ENCODE assay signal across 13 cellular contexts in genomic region chr11:86021390-86021789, GRCh38. TPM values are rescaled to one million over a fixed set of nuclear protein-coding genes. Genes with fewer than 3 reads are reported as not detected.
DNase-seq lines count a peak whose midpoint lies in the region; ATAC-seq, FAIRE-seq and TF ChIP-seq lines count a peak whose summit lies in the region.
"Had no signal": no experiment of that assay in that cellular context is flagged by ENCODE, and none has a peak within 500 bp of the region (broad histone marks: within the 10 kb centered on the region; RNA-seq: fewer than 3 reads in every experiment).

No MANE protein-coding gene starts in this region.

- no peaks in the 10 kb centered on the region for H3K27me3 Mint-ChIP-seq in glutamatergic neuron (ENCODE audit: unreplicated experiment)

- intact Hi-C loops in left lung (cut with DNase I) = no loop called here
- intact Hi-C loops in posterior cingulate gyrus (cut with DNase I) = no loop called here

- no peak overlapping the region for H3K4me3 Mint-ChIP-seq in glutamatergic neuron (ENCODE audit: unreplicated experiment)

- H3K27me3 ChIP-seq in left lung = no peaks in the 10 kb centered on the region
- H3K27me3 ChIP-seq: right lobe of liver had no signal

- peak; percentile 55 for ATAC-seq in GM21723 (IDR thresholded peaks at IDR 0.05; ENCODE audit: unreplicated experiment)
- ATAC-seq in left lung = peak; percentile 17
- ATAC-seq in HG03045 (IDR thresholded peaks at IDR 0.05; ENCODE audit: unreplicated experiment) = no peak
- ATAC-seq: mucosa of descending colon had no signal

- H3K9me3 ChIP-seq in left lung = no peaks in the 10 kb centered on the region
- H3K9me3 ChIP-seq: mucosa of descending colon, right lobe of liver had no signal

- TF ChIP-seq CTCF in left lung (IDR thresholded peaks at IDR 0.05) = no peak
- TF ChIP-seq CTCF in glutamatergic neuron (IDR thresholded peaks at IDR 0.05; ENCODE audit: partially characterized antibody, unreplicated experiment) = no peak

- no peak for DNase-seq in GM12892 (ENCODE audit: insufficient read length)
- DNase-seq in OCI-M1 (lab: John Stamatoyannopoulos, UW) = peak; percentile 98
- DNase-seq in left lung = no peak
- DNase-seq in NCI-H1417 treated with DMSO at 0.1 percent for 48 hours (lab: John Stamatoyannopoulos, UW) = no peak
- DNase-seq in glutamatergic neuron = no peak
- no peak for DNase-seq in posterior cingulate gyrus
- DNase-seq: COR-L47, hippocampal formation, mucosa of descending colon, right lobe of liver had no signal

- H3K4me1 ChIP-seq in left lung = peaks cover 0 to 18% of the 10 kb centered on the region in 2 donors
- H3K4me1 ChIP-seq: right lobe of liver had no signal

- H3K36me3 Mint-ChIP-seq in glutamatergic neuron (ENCODE audit: unreplicated experiment) = no peaks in the 10 kb centered on the region

- peak; percentile 82 for FAIRE-seq in GM12892 (lab: Jason Lieb, UNC)
- FAIRE-seq: TTC549 had no signal

- H3K36me3 ChIP-seq in left lung = peaks cover 0 to 65% of the 10 kb centered on the region in 2 donors

- H3K27ac ChIP-seq in left lung = peak overlapping the region in 1 of 2 donors; percentile 38
- H3K27ac ChIP-seq: right lobe of liver had no signal

- no peak overlapping the region for H3K27ac Mint-ChIP-seq in glutamatergic neuron (ENCODE audit: unreplicated experiment)

- peaks cover 3% of the 10 kb centered on the region for H3K4me1 Mint-ChIP-seq in glutamatergic neuron (ENCODE audit: low read depth, unreplicated experiment)

- H3K9me3 Mint-ChIP-seq in glutamatergic neuron (ENCODE audit: unreplicated experiment) = no peaks in the 10 kb centered on the region

- TF ChIP-seq POLR2A in GM12892 (IDR thresholded peaks at IDR 0.05; ENCODE audit: low read depth, low read length) = no peak

- no peak overlapping the region for H3K4me3 ChIP-seq in left lung
- H3K4me3 ChIP-seq: mucosa of descending colon, right lobe of liver had no signal

RNA-seq across cellular contexts. Expression of gene PICALM, which starts 47.5 kb away (rescaled TPM):
- 31.8 TPM for polyA plus RNA-seq in GM12892 (2012; ENCODE audit: missing spikeins)
- total RNA-seq in left lung (100 to 1,000 TPM; 159 to 216 TPM), glutamatergic neuron (ENCODE audit: unreplicated experiment) (117 TPM)
